Comparison of ENCODE assay signal across 9 cellular contexts in genomic region chr5:74206571-74207550, GRCh38.
A peak's percentile ranks its signal among the peaks of the same experiment; 100 is the strongest.
DNase-seq lines count a peak whose midpoint lies in the region; ATAC-seq, FAIRE-seq and TF ChIP-seq lines count a peak whose summit lies in the region.
"Had no signal": no experiment of that assay in that cellular context is flagged by ENCODE, and none has a peak within 500 bp of the region (broad histone marks: within the 10 kb centered on the region; RNA-seq: fewer than 3 reads in every experiment).

No MANE protein-coding gene starts in this region.

- H3K27ac ChIP-seq in right atrium auricular region (no peak overlapping the region), tibial nerve (peak overlapping the region in 2 of 4 donors; percentile 31 to 33)
- H3K27ac ChIP-seq in CD8-positive, alpha-beta memory T cell (ENCODE audit: low read depth, low read length): no peak overlapping the region

- no peaks in the 10 kb centered on the region for H3K4me1 Mint-ChIP-seq in CD8-positive, alpha-beta memory T cell

- 47 to 61% methylated on average over 12 of the region's 12 CpGs for WGBS in tibial nerve, 2 donors

- H3K36me3 Mint-ChIP-seq in CD8-positive, alpha-beta memory T cell: peaks cover 0 to 3% (median 0%) of the 10 kb centered on the region in 3 donors

- no peak overlapping the region for H3K4me3 Mint-ChIP-seq in CD8-positive, alpha-beta memory T cell
- H3K4me3 Mint-ChIP-seq: dendritic cell treated with granulocyte-macrophage colony-stimulating factor and Interleukin-4, amounts not matched to agents 40 ng/mL and 50 ng/mL, for 4 days had no signal

- H3K4me3 ChIP-seq in right atrium auricular region: no peak overlapping the region
- H3K4me3 ChIP-seq in tibial nerve: no peak overlapping the region
- no peak overlapping the region for H3K4me3 ChIP-seq in CD8-positive, alpha-beta memory T cell (ENCODE audit: low read length)

- ATAC-seq in SK-N-SH treated with all-trans-retinoic acid at 6 μM for 48 hours (peak; percentile 78), HG03196 (IDR thresholded peaks at IDR 0.05; ENCODE audit: unreplicated experiment) (no peak), GM19463 (IDR thresholded peaks at IDR 0.05; ENCODE audit: unreplicated experiment) (no peak)

- TF ChIP-seq POLR2A in tibial nerve (IDR thresholded peaks at IDR 0.05) (no peak), GM12891 (IDR thresholded peaks at IDR 0.05; ENCODE audit: low read depth, low read length) (no peak)

- DNase-seq in NCI-H1092 treated with DMSO at 0.1 percent for 48 hours (lab: John Stamatoyannopoulos, UW) (peak; percentile 97), right atrium auricular region (ENCODE audit: low spot score) (peak; percentile 67), tibial nerve (ENCODE audit: low spot score in 2 of 2) (peak; percentile 30 to 61), GM12891 (ENCODE audit: insufficient read length, low spot score) (no peak)
- no peak for DNase-seq in CD8-positive, alpha-beta memory T cell

- no peaks in the 10 kb centered on the region for H3K9me3 ChIP-seq in right atrium auricular region
- no peaks in the 10 kb centered on the region for H3K9me3 ChIP-seq in tibial nerve
- no peaks in the 10 kb centered on the region for H3K9me3 ChIP-seq in CD8-positive, alpha-beta memory T cell (ENCODE audit: low read length)

- POLR2A ChIA-PET in CD8-positive, alpha-beta memory T cell (lab: Charles Lee): no interaction called here

- H3K4me1 ChIP-seq in right atrium auricular region: peaks cover 0 to 22% of the 10 kb centered on the region in 2 donors
- H3K4me1 ChIP-seq in tibial nerve: peaks cover 0 to 10% (median 1%) of the 10 kb centered on the region in 4 donors
- H3K4me1 ChIP-seq in CD8-positive, alpha-beta memory T cell (ENCODE audit: insufficient read depth, low read length): no peaks in the 10 kb centered on the region

- no peak for TF ChIP-seq EP300 in tibial nerve (IDR thresholded peaks at IDR 0.05)

- CTCF ChIA-PET in CD8-positive, alpha-beta memory T cell (lab: Charles Lee): no interaction called here

- H3K27ac Mint-ChIP-seq in CD8-positive, alpha-beta memory T cell: no peak overlapping the region
- H3K27ac Mint-ChIP-seq: dendritic cell treated with granulocyte-macrophage colony-stimulating factor and Interleukin-4, amounts not matched to agents 40 ng/mL and 50 ng/mL, for 4 days had no signal

- FAIRE-seq in GM12891 (lab: Jason Lieb, UNC): no peak

- H3K27me3 ChIP-seq in right atrium auricular region: no peaks in the 10 kb centered on the region
- no peaks in the 10 kb centered on the region for H3K27me3 ChIP-seq in tibial nerve
- no peaks in the 10 kb centered on the region for H3K27me3 ChIP-seq in CD8-positive, alpha-beta memory T cell (ENCODE audit: insufficient read depth, low read length, poor library complexity, severe bottlenecking)

- no peaks in the 10 kb centered on the region for H3K9me3 Mint-ChIP-seq in CD8-positive, alpha-beta memory T cell
- H3K9me3 Mint-ChIP-seq: dendritic cell treated with granulocyte-macrophage colony-stimulating factor and Interleukin-4, amounts not matched to agents 40 ng/mL and 50 ng/mL, for 4 days had no signal

- peaks cover 0 to 10% of the 10 kb centered on the region in 2 donors for H3K27me3 Mint-ChIP-seq in CD8-positive, alpha-beta memory T cell

- no peaks in the 10 kb centered on the region for H3K36me3 ChIP-seq in right atrium auricular region
- no peaks in the 10 kb centered on the region for H3K36me3 ChIP-seq in tibial nerve
- no peaks in the 10 kb centered on the region for H3K36me3 ChIP-seq in CD8-positive, alpha-beta memory T cell (ENCODE audit: insufficient read depth, low read length)

- TF ChIP-seq CTCF in right atrium auricular region (IDR thresholded peaks at IDR 0.05) (no peak), tibial nerve (IDR thresholded peaks at IDR 0.05) (no peak)

TF ChIP-seq in SK-N-SH treated with all-trans-retinoic acid at 6 μM for 48 hours, 23 proteins besides CTCF, POLR2A, EP300 and RAD21 (continues in another document):
- TF ChIP-seq, protein P1, sequence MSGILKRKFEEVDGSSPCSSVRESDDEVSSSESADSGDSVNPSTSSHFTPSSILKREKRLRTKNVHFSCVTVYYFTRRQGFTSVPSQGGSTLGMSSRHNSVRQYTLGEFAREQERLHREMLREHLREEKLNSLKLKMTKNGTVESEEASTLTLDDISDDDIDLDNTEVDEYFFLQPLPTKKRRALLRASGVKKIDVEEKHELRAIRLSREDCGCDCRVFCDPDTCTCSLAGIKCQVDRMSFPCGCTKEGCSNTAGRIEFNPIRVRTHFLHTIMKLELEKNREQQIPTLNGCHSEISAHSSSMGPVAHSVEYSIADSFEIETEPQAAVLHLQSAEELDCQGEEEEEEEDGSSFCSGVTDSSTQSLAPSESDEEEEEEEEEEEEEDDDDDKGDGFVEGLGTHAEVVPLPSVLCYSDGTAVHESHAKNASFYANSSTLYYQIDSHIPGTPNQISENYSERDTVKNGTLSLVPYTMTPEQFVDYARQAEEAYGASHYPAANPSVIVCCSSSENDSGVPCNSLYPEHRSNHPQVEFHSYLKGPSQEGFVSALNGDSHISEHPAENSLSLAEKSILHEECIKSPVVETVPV (CRISPR knock-in tag; IDR thresholded peaks at IDR 0.05): no peak
- TF ChIP-seq, protein P2, sequence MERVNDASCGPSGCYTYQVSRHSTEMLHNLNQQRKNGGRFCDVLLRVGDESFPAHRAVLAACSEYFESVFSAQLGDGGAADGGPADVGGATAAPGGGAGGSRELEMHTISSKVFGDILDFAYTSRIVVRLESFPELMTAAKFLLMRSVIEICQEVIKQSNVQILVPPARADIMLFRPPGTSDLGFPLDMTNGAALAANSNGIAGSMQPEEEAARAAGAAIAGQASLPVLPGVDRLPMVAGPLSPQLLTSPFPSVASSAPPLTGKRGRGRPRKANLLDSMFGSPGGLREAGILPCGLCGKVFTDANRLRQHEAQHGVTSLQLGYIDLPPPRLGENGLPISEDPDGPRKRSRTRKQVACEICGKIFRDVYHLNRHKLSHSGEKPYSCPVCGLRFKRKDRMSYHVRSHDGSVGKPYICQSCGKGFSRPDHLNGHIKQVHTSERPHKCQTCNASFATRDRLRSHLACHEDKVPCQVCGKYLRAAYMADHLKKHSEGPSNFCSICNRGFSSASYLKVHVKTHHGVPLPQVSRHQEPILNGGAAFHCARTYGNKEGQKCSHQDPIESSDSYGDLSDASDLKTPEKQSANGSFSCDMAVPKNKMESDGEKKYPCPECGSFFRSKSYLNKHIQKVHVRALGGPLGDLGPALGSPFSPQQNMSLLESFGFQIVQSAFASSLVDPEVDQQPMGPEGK (CRISPR knock-in tag; IDR thresholded peaks at IDR 0.05; ENCODE audit: borderline replicate concordance): no peak
- TF ChIP-seq ZFP30 (CRISPR knock-in tag; IDR thresholded peaks at IDR 0.05) (no peak), CREB5 (CRISPR knock-in tag; IDR thresholded peaks at IDR 0.05; ENCODE audit: low read depth) (no peak)

TF ChIP-seq in GM12891, 5 proteins besides CTCF, POLR2A, EP300 and RAD21:
- TF ChIP-seq TAF1 (IDR thresholded peaks at IDR 0.05; ENCODE audit: low read depth, low read length) (no peak), SPI1 (IDR thresholded peaks at IDR 0.05; ENCODE audit: low read depth, low read length) (no peak), POLR2AphosphoS5 (IDR thresholded peaks at IDR 0.05; ENCODE audit: low read depth, low read length) (no peak), PAX5 (IDR thresholded peaks at IDR 0.05; ENCODE audit: insufficient read depth, low read length, severe bottlenecking) (no peak), POU2F2 (IDR thresholded peaks at IDR 0.05; ENCODE audit: low read depth, low read length) (no peak)

Comparison
In these comparisons a context has a peak if more than half of its experiments do, and no peak if none do; other contexts are left out.
1. DNase-seq: peak in NCI-H1092 treated with DMSO at 0.1 percent for 48 hours (single experiment), right atrium auricular region (single experiment) and tibial nerve (2 of 2); none in CD8-positive, alpha-beta memory T cell (0 of 5) and GM12891 (single experiment).